ENCODE assay signal across 1 cellular context in the genomic region with DNA sequence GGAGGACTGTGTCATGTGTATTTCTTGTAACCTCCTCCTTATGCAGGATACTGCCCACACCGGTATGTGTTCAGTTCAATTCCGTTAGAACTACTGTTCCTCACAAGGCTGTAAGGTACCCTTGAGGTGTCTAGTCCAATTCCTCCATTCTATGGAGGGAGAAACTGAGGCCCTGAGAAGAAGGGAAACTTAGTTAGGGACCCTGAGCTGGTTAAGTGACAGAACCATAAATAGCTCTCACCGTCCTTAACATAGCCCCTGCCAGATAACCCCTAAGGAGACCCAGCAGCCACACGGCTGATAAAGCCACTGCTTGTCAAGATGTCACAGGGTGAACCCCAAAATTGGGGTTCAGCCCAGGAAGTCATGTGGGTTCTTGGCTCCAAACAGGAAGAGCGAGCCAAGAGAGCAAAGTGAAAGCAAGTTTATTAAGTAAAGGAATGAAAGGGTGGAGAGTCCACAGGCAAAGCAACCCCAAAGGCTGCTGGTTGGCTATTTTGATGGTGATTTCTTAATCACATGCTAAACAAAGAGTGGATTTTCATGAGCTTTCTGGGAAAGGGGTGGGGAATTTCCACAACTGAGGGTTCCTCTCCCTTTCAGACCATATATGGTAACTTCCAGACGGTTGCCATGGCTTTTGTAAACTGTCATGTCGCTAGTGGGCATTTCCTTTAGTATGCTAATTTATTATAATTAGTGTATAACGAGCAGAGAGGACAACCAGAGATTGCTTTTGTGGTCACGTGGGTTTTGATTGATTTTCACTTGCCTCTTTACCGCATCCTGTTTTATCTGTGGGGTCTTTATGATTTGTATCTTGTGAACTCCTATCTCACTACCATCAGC.
A peak's percentile ranks its signal among the peaks of the same experiment; 100 is the strongest.
TF ChIP-seq lines count a peak whose summit lies in the region.

No MANE protein-coding gene starts in this region.

TF ChIP-seq in H1, 55 proteins besides CTCF, POLR2A, EP300 and RAD21 (continued from another document):
- TF ChIP-seq, protein P1, sequence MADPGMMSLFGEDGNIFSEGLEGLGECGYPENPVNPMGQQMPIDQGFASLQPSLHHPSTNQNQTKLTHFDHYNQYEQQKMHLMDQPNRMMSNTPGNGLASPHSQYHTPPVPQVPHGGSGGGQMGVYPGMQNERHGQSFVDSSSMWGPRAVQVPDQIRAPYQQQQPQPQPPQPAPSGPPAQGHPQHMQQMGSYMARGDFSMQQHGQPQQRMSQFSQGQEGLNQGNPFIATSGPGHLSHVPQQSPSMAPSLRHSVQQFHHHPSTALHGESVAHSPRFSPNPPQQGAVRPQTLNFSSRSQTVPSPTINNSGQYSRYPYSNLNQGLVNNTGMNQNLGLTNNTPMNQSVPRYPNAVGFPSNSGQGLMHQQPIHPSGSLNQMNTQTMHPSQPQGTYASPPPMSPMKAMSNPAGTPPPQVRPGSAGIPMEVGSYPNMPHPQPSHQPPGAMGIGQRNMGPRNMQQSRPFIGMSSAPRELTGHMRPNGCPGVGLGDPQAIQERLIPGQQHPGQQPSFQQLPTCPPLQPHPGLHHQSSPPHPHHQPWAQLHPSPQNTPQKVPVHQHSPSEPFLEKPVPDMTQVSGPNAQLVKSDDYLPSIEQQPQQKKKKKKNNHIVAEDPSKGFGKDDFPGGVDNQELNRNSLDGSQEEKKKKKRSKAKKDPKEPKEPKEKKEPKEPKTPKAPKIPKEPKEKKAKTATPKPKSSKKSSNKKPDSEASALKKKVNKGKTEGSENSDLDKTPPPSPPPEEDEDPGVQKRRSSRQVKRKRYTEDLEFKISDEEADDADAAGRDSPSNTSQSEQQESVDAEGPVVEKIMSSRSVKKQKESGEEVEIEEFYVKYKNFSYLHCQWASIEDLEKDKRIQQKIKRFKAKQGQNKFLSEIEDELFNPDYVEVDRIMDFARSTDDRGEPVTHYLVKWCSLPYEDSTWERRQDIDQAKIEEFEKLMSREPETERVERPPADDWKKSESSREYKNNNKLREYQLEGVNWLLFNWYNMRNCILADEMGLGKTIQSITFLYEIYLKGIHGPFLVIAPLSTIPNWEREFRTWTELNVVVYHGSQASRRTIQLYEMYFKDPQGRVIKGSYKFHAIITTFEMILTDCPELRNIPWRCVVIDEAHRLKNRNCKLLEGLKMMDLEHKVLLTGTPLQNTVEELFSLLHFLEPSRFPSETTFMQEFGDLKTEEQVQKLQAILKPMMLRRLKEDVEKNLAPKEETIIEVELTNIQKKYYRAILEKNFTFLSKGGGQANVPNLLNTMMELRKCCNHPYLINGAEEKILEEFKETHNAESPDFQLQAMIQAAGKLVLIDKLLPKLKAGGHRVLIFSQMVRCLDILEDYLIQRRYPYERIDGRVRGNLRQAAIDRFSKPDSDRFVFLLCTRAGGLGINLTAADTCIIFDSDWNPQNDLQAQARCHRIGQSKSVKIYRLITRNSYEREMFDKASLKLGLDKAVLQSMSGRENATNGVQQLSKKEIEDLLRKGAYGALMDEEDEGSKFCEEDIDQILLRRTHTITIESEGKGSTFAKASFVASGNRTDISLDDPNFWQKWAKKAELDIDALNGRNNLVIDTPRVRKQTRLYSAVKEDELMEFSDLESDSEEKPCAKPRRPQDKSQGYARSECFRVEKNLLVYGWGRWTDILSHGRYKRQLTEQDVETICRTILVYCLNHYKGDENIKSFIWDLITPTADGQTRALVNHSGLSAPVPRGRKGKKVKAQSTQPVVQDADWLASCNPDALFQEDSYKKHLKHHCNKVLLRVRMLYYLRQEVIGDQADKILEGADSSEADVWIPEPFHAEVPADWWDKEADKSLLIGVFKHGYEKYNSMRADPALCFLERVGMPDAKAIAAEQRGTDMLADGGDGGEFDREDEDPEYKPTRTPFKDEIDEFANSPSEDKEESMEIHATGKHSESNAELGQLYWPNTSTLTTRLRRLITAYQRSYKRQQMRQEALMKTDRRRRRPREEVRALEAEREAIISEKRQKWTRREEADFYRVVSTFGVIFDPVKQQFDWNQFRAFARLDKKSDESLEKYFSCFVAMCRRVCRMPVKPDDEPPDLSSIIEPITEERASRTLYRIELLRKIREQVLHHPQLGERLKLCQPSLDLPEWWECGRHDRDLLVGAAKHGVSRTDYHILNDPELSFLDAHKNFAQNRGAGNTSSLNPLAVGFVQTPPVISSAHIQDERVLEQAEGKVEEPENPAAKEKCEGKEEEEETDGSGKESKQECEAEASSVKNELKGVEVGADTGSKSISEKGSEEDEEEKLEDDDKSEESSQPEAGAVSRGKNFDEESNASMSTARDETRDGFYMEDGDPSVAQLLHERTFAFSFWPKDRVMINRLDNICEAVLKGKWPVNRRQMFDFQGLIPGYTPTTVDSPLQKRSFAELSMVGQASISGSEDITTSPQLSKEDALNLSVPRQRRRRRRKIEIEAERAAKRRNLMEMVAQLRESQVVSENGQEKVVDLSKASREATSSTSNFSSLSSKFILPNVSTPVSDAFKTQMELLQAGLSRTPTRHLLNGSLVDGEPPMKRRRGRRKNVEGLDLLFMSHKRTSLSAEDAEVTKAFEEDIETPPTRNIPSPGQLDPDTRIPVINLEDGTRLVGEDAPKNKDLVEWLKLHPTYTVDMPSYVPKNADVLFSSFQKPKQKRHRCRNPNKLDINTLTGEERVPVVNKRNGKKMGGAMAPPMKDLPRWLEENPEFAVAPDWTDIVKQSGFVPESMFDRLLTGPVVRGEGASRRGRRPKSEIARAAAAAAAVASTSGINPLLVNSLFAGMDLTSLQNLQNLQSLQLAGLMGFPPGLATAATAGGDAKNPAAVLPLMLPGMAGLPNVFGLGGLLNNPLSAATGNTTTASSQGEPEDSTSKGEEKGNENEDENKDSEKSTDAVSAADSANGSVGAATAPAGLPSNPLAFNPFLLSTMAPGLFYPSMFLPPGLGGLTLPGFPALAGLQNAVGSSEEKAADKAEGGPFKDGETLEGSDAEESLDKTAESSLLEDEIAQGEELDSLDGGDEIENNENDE (IDR thresholded peaks at IDR 0.05; ENCODE audit: insufficient replicate concordance, low read length), result peak; percentile 38
- TF ChIP-seq, protein P2, sequence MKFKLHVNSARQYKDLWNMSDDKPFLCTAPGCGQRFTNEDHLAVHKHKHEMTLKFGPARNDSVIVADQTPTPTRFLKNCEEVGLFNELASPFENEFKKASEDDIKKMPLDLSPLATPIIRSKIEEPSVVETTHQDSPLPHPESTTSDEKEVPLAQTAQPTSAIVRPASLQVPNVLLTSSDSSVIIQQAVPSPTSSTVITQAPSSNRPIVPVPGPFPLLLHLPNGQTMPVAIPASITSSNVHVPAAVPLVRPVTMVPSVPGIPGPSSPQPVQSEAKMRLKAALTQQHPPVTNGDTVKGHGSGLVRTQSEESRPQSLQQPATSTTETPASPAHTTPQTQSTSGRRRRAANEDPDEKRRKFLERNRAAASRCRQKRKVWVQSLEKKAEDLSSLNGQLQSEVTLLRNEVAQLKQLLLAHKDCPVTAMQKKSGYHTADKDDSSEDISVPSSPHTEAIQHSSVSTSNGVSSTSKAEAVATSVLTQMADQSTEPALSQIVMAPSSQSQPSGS (IDR thresholded peaks at IDR 0.05; ENCODE audit: low read length), result peak; percentile 15; the same call in 1 of the 2 replicates
- TF ChIP-seq JUN (IDR thresholded peaks at IDR 0.05; ENCODE audit: low read depth, low read length) (no peak), TAF7 (optimal IDR thresholded peaks at IDR 0.05; ENCODE audit: borderline replicate concordance, low read depth, low read length) (peak; percentile 46), NANOG (IDR thresholded peaks at IDR 0.05; ENCODE audit: insufficient read depth, low read depth, low read length, poor library complexity, severe bottlenecking) (peak; percentile 14), TEAD4 (IDR thresholded peaks at IDR 0.05; ENCODE audit: low read depth, low read length) (peak; percentile 67; the same call in 1 of the 2 replicates), CBX5 (IDR thresholded peaks at IDR 0.05; ENCODE audit: low read depth, low read length) (no peak), SRF (IDR thresholded peaks at IDR 0.05; ENCODE audit: low read depth, low read length) (peak; percentile 100), SIX5 (IDR thresholded peaks at IDR 0.05; ENCODE audit: low read depth, low read length) (no peak), BCL11A (IDR thresholded peaks at IDR 0.05; ENCODE audit: low read depth in 2 of 2, low read length in 2 of 2) (no peak), RNF2 (IDR thresholded peaks at IDR 0.05; ENCODE audit: borderline replicate concordance, low read depth, low read length, missing control alignments, poor library complexity, severe bottlenecking) (no peak), KDM1A (IDR thresholded peaks at IDR 0.05; ENCODE audit: borderline replicate concordance, low read length) (0 out of 2 replicates have a peak, but pooled peaks have one; percentile 60), TCF12 (IDR thresholded peaks at IDR 0.05; ENCODE audit: low read depth, low read length) (0 out of 2 replicates have a peak, but pooled peaks have one; percentile 47), TAF1 (IDR thresholded peaks at IDR 0.05; ENCODE audit: low read depth, low read length) (peak; percentile 71), CHD1 (IDR thresholded peaks at IDR 0.05; ENCODE audit: low read depth, low read length) (no peak), CTBP2 (IDR thresholded peaks at IDR 0.05; ENCODE audit: borderline replicate concordance, insufficient read depth, insufficient read length, low read length) (no peak), YY1 (IDR thresholded peaks at IDR 0.05; ENCODE audit: low read depth, low read length) (peak; percentile 55; the same call in 1 of the 2 replicates)
- TF ChIP-seq, protein P3, sequence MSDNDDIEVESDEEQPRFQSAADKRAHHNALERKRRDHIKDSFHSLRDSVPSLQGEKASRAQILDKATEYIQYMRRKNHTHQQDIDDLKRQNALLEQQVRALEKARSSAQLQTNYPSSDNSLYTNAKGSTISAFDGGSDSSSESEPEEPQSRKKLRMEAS (IDR thresholded peaks at IDR 0.05), result no peak
